ENCODE assay signal across 9 cellular contexts in genomic region chr2:47771211-47771610, GRCh38. TPM values are rescaled to one million over a fixed set of nuclear protein-coding genes. Genes with fewer than 3 reads are reported as not detected.
A peak's percentile ranks its signal among the peaks of the same experiment; 100 is the strongest.
DNase-seq lines count a peak whose midpoint lies in the region; ATAC-seq and TF ChIP-seq lines count a peak whose summit lies in the region.
"Had no signal": no experiment of that assay in that cellular context is flagged by ENCODE, and none has a peak within 500 bp of the region (broad histone marks: within the 10 kb centered on the region; RNA-seq: fewer than 3 reads in every experiment).

No MANE protein-coding gene starts in this region.

- DNase-seq in AG08396 (ENCODE audit: low spot score) (peak; percentile 74), HFF-Myc (ENCODE audit: extremely low read depth, low read depth) (peak; percentile 79), T1000 (lab: John Stamatoyannopoulos, UW) (peak; percentile 84), hypothalamus (lab: John Stamatoyannopoulos, UW) (peak in 28 of 51 donors; percentile 3 to 87 (median 40)), gastrocnemius medialis (no peak), ecto neural progenitor cell (ENCODE audit: low spot score) (no peak), NK-92 (lab: John Stamatoyannopoulos, UW; ENCODE audit: unreplicated experiment) (no peak)
- no peak for DNase-seq in central memory CD4-positive, alpha-beta T cell
- DNase-seq: left ventricle myocardium superior had no signal

- ATAC-seq in gastrocnemius medialis, result no peak
- ATAC-seq: left ventricle myocardium superior had no signal

- H3K4me1 ChIP-seq in gastrocnemius medialis, result no peaks in the 10 kb centered on the region

- in situ Hi-C loops in gastrocnemius medialis (cut with MboI; ENCODE audit: low sequenced_read_pairs in 4 of 4), result no loop called here

- no peak for TF ChIP-seq CTCF in HFF-Myc (IDR thresholded peaks at IDR 0.05; ENCODE audit: low read depth, low read length, missing control alignments)
- TF ChIP-seq CTCF in gastrocnemius medialis (IDR thresholded peaks at IDR 0.05 in 4 of 5, conservative IDR thresholded peaks at IDR 0.05 in 1 of 5), result no peak

- H3K9me3 ChIP-seq in gastrocnemius medialis, result no peaks in the 10 kb centered on the region

- no peak for TF ChIP-seq POLR2A in gastrocnemius medialis (IDR thresholded peaks at IDR 0.05)

- no peaks in the 10 kb centered on the region for H3K36me3 ChIP-seq in gastrocnemius medialis

- no peak overlapping the region for H3K27ac ChIP-seq in gastrocnemius medialis

- intact Hi-C loops in gastrocnemius medialis (cut with DNase I; ENCODE audit: low total_unique reads), result no loop called here

- no peak overlapping the region for H3K4me3 ChIP-seq in HFF-Myc (replicated peaks; ENCODE audit: low read depth, low read length)
- H3K4me3 ChIP-seq in gastrocnemius medialis, result no peak overlapping the region

- no peaks in the 10 kb centered on the region for H3K27me3 ChIP-seq in gastrocnemius medialis

RNA-seq across cellular contexts. Expression of gene MSH6, which starts 11.7 kb away (rescaled TPM):
- total RNA-seq in gastrocnemius medialis, result 10 to 100 TPM in 3 of 4 donors, 1 to 10 TPM in 1; 9.4 to 26.6 (median 16.3) TPM

Comparison
In these comparisons a context has a peak if more than half of its experiments do, and no peak if none do; other contexts are left out.
1. DNase-seq: peak in AG08396 (single experiment), HFF-Myc (single experiment), T1000 (single experiment) and hypothalamus (28 of 51); none in central memory CD4-positive, alpha-beta T cell (single experiment), gastrocnemius medialis (0 of 2), ecto neural progenitor cell (single experiment) and NK-92 (single experiment).